ENCODE assay signal across 1 cellular context in the genomic region with DNA sequence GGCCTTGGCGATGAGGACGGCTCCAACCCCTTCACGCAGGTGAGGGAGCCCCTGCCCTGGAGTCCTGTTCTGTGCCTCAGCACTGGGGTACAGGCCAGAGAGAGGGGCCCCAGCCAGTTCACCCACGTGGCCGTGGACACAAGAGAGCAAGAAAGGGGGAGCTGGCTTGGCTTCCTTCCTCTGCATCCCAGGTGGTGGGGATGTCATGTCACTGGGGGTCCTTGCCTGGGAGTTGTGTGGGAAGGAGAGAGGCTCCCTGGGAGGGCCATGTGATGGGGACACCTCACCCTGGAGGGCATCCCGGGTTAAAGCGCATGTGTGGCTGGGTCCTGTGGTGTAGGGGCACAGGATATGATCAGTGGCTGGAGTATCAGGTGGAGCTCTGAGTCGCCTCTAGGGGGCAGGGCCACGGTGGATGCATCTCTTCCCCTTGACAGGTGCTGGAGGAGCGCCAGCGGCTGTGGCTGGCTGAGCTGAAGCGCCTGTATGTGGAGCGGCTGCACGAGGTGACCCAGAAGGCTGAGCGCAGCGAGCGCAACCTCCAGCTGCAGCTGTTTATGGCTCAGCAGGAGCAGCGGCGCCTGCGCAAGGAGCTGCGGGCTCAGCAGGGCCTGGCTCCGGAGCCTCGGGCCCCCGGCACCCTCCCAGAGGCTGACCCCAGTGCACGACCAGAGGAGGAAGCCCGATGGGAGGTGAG.
A peak's percentile ranks its signal among the peaks of the same experiment; 100 is the strongest.
TF ChIP-seq lines count a peak whose summit lies in the region.

No MANE protein-coding gene starts in this region.

TF ChIP-seq in HepG2, 621 proteins besides CTCF, POLR2A, EP300 and RAD21 (continued from another document and continues in another):
- TF ChIP-seq, protein P1, sequence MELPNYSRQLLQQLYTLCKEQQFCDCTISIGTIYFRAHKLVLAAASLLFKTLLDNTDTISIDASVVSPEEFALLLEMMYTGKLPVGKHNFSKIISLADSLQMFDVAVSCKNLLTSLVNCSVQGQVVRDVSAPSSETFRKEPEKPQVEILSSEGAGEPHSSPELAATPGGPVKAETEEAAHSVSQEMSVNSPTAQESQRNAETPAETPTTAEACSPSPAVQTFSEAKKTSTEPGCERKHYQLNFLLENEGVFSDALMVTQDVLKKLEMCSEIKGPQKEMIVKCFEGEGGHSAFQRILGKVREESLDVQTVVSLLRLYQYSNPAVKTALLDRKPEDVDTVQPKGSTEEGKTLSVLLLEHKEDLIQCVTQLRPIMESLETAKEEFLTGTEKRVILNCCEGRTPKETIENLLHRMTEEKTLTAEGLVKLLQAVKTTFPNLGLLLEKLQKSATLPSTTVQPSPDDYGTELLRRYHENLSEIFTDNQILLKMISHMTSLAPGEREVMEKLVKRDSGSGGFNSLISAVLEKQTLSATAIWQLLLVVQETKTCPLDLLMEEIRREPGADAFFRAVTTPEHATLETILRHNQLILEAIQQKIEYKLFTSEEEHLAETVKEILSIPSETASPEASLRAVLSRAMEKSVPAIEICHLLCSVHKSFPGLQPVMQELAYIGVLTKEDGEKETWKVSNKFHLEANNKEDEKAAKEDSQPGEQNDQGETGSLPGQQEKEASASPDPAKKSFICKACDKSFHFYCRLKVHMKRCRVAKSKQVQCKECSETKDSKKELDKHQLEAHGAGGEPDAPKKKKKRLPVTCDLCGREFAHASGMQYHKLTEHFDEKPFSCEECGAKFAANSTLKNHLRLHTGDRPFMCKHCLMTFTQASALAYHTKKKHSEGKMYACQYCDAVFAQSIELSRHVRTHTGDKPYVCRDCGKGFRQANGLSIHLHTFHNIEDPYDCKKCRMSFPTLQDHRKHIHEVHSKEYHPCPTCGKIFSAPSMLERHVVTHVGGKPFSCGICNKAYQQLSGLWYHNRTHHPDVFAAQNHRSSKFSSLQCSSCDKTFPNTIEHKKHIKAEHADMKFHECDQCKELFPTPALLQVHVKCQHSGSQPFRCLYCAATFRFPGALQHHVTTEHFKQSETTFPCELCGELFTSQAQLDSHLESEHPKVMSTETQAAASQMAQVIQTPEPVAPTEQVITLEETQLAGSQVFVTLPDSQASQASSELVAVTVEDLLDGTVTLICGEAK (IDR thresholded peaks at IDR 0.05): no peak
- TF ChIP-seq, protein P1 (CRISPR knock-in tag; IDR thresholded peaks at IDR 0.05): no peak
- TF ChIP-seq ZNF761 (CRISPR knock-in tag; conservative IDR thresholded peaks at IDR 0.05): 0 out of 2 replicates have a peak, but pooled peaks have one; percentile 44
- no peak for TF ChIP-seq ARNTL (CRISPR knock-in tag; IDR thresholded peaks at IDR 0.05)
- TF ChIP-seq PPARG (CRISPR knock-in tag; conservative IDR thresholded peaks at IDR 0.05): no peak
- TF ChIP-seq THAP7 (CRISPR knock-in tag; IDR thresholded peaks at IDR 0.05): no peak
- TF ChIP-seq, protein P2, sequence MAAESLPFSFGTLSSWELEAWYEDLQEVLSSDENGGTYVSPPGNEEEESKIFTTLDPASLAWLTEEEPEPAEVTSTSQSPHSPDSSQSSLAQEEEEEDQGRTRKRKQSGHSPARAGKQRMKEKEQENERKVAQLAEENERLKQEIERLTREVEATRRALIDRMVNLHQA (CRISPR knock-in tag; IDR thresholded peaks at IDR 0.05): no peak
- TF ChIP-seq ATF7 (IDR thresholded peaks at IDR 0.05): no peak
- TF ChIP-seq ATF7 (CRISPR knock-in tag; IDR thresholded peaks at IDR 0.05): no peak
- no peak for TF ChIP-seq IRF2 (CRISPR knock-in tag; IDR thresholded peaks at IDR 0.05)
- TF ChIP-seq, protein P3, sequence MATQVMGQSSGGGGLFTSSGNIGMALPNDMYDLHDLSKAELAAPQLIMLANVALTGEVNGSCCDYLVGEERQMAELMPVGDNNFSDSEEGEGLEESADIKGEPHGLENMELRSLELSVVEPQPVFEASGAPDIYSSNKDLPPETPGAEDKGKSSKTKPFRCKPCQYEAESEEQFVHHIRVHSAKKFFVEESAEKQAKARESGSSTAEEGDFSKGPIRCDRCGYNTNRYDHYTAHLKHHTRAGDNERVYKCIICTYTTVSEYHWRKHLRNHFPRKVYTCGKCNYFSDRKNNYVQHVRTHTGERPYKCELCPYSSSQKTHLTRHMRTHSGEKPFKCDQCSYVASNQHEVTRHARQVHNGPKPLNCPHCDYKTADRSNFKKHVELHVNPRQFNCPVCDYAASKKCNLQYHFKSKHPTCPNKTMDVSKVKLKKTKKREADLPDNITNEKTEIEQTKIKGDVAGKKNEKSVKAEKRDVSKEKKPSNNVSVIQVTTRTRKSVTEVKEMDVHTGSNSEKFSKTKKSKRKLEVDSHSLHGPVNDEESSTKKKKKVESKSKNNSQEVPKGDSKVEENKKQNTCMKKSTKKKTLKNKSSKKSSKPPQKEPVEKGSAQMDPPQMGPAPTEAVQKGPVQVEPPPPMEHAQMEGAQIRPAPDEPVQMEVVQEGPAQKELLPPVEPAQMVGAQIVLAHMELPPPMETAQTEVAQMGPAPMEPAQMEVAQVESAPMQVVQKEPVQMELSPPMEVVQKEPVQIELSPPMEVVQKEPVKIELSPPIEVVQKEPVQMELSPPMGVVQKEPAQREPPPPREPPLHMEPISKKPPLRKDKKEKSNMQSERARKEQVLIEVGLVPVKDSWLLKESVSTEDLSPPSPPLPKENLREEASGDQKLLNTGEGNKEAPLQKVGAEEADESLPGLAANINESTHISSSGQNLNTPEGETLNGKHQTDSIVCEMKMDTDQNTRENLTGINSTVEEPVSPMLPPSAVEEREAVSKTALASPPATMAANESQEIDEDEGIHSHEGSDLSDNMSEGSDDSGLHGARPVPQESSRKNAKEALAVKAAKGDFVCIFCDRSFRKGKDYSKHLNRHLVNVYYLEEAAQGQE (IDR thresholded peaks at IDR 0.05; ENCODE audit: borderline replicate concordance in 1 of 2, low read depth in 1 of 2, low read length in 2 of 2): no peak
- TF ChIP-seq ZSCAN20 (CRISPR knock-in tag; IDR thresholded peaks at IDR 0.05; ENCODE audit: borderline replicate concordance): no peak
- no peak for TF ChIP-seq GPN1 (CRISPR knock-in tag; IDR thresholded peaks at IDR 0.05; ENCODE audit: borderline replicate concordance)
- peak; percentile 79 for TF ChIP-seq RNF2 (conservative IDR thresholded peaks at IDR 0.05; ENCODE audit: low read depth)
- TF ChIP-seq RFXANK (CRISPR knock-in tag; IDR thresholded peaks at IDR 0.05): no peak
- 0 out of 2 replicates have a peak, but pooled peaks have one; percentile 39 for TF ChIP-seq ZNF557 (CRISPR knock-in tag; IDR thresholded peaks at IDR 0.05)
- no peak for TF ChIP-seq SIX1 (CRISPR knock-in tag; IDR thresholded peaks at IDR 0.05; ENCODE audit: borderline replicate concordance)
- no peak for TF ChIP-seq TEAD2 (CRISPR knock-in tag; IDR thresholded peaks at IDR 0.05)
- TF ChIP-seq ZBTB3 (CRISPR knock-in tag; IDR thresholded peaks at IDR 0.05; ENCODE audit: borderline replicate concordance, low read depth): no peak
- 0 out of 2 replicates have a peak, but pooled peaks have one; percentile 29 for TF ChIP-seq ZNF552 (CRISPR knock-in tag; IDR thresholded peaks at IDR 0.05; ENCODE audit: borderline replicate concordance)
- TF ChIP-seq MTF2 (CRISPR knock-in tag; IDR thresholded peaks at IDR 0.05; ENCODE audit: borderline replicate concordance): no peak
- TF ChIP-seq ZNF770 (CRISPR knock-in tag; IDR thresholded peaks at IDR 0.05): no peak
- no peak for TF ChIP-seq ZMYM4 (CRISPR knock-in tag; IDR thresholded peaks at IDR 0.05)
- peak; percentile 71; the same call in 1 of the 2 replicates for TF ChIP-seq ZNF292 (CRISPR knock-in tag; IDR thresholded peaks at IDR 0.05; ENCODE audit: borderline replicate concordance, low read depth)
- TF ChIP-seq, protein P4, sequence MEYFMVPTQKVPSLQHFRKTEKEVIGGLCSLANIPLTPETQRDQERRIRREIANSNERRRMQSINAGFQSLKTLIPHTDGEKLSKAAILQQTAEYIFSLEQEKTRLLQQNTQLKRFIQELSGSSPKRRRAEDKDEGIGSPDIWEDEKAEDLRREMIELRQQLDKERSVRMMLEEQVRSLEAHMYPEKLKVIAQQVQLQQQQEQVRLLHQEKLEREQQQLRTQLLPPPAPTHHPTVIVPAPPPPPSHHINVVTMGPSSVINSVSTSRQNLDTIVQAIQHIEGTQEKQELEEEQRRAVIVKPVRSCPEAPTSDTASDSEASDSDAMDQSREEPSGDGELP (IDR thresholded peaks at IDR 0.05; ENCODE audit: borderline replicate concordance, low read depth): peak; percentile 72; the same call in 1 of the 2 replicates
- TF ChIP-seq ZNF432 (CRISPR knock-in tag; IDR thresholded peaks at IDR 0.05; ENCODE audit: borderline replicate concordance): no peak
- no peak for TF ChIP-seq FOXC1 (CRISPR knock-in tag; IDR thresholded peaks at IDR 0.05; ENCODE audit: borderline replicate concordance)
- TF ChIP-seq, protein P5, sequence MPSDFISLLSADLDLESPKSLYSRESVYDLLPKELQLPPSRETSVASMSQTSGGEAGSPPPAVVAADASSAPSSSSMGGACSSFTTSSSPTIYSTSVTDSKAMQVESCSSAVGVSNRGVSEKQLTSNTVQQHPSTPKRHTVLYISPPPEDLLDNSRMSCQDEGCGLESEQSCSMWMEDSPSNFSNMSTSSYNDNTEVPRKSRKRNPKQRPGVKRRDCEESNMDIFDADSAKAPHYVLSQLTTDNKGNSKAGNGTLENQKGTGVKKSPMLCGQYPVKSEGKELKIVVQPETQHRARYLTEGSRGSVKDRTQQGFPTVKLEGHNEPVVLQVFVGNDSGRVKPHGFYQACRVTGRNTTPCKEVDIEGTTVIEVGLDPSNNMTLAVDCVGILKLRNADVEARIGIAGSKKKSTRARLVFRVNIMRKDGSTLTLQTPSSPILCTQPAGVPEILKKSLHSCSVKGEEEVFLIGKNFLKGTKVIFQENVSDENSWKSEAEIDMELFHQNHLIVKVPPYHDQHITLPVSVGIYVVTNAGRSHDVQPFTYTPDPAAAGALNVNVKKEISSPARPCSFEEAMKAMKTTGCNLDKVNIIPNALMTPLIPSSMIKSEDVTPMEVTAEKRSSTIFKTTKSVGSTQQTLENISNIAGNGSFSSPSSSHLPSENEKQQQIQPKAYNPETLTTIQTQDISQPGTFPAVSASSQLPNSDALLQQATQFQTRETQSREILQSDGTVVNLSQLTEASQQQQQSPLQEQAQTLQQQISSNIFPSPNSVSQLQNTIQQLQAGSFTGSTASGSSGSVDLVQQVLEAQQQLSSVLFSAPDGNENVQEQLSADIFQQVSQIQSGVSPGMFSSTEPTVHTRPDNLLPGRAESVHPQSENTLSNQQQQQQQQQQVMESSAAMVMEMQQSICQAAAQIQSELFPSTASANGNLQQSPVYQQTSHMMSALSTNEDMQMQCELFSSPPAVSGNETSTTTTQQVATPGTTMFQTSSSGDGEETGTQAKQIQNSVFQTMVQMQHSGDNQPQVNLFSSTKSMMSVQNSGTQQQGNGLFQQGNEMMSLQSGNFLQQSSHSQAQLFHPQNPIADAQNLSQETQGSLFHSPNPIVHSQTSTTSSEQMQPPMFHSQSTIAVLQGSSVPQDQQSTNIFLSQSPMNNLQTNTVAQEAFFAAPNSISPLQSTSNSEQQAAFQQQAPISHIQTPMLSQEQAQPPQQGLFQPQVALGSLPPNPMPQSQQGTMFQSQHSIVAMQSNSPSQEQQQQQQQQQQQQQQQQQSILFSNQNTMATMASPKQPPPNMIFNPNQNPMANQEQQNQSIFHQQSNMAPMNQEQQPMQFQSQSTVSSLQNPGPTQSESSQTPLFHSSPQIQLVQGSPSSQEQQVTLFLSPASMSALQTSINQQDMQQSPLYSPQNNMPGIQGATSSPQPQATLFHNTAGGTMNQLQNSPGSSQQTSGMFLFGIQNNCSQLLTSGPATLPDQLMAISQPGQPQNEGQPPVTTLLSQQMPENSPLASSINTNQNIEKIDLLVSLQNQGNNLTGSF (CRISPR knock-in tag; IDR thresholded peaks at IDR 0.05): 0 out of 2 replicates have a peak, but pooled peaks have one; percentile 36
- TF ChIP-seq MEF2D (CRISPR knock-in tag; IDR thresholded peaks at IDR 0.05): peak; percentile 47; the same call in 1 of the 2 replicates
- no peak for TF ChIP-seq ARID2 (CRISPR knock-in tag; IDR thresholded peaks at IDR 0.05; ENCODE audit: borderline replicate concordance)
- TF ChIP-seq ZIK1 (CRISPR knock-in tag; IDR thresholded peaks at IDR 0.05; ENCODE audit: borderline replicate concordance, low read depth): no peak
- no peak for TF ChIP-seq RCOR2 (CRISPR knock-in tag; IDR thresholded peaks at IDR 0.05)
